33 cellular contexts compared by ENCODE assay signal in the genomic region with DNA sequence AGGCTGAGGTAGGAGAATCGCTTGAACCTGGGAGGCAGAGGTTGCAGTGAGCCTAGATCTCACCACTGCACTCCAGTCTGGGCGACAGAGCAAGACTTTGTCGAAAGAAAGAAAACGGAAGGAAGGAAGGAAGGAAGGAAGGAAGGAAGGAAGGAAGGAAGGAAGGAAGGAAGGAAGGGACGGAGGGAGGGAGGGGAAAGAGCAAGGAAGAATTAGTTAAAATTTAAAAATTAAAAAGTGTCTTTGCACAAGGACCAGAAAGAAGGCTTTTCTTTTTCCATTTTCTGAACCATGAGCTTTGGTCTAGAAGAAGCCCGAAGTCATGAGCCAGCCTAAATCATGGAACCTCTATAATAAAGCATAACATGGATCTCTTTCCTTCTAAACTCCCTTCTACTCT.
"Had no signal": no experiment of that assay in that cellular context is flagged by ENCODE, and none has a peak within 500 bp of the region (broad histone marks: within the 10 kb centered on the region; RNA-seq: fewer than 3 reads in every experiment).

No MANE protein-coding gene starts in this region.

- DNase-seq: Karpas-422, Kasumi-1, MM.1S, MV-4-11, NCI-H1048, NCI-H1092, NCI-H1092 treated with DMSO at 0.1 percent for 48 hours, NCI-H1105, NCI-H1105 treated with DMSO at 0.1 percent for 48 hours, NCI-H1417, NCI-H1417 treated with DMSO at 0.1 percent for 48 hours, NCI-H1436, NCI-H1436 treated with DMSO at 0.1 percent for 48 hours, NCI-H146, NCI-H1694, NCI-H1694 treated with DMSO at 0.1 percent for 48 hours, NCI-H187, NCI-H187 treated with DMSO at 0.1 percent for 48 hours, NCI-H1930, NCI-H2029, NCI-H2029 treated with DMSO at 0.1 percent for 48 hours, NCI-H2081, NCI-H2081 treated with DMSO at 0.1 percent for 48 hours, NCI-H2107, NCI-H2171, NCI-H2227 treated with DMSO at 0.1 percent for 48 hours, NCI-H226, NCI-H345, NCI-H446, NCI-H446 treated with DMSO at 0.1 percent for 48 hours, NCI-H510A, NCI-H510A treated with DMSO at 0.1 percent for 48 hours, NCI-H524 had no signal
